18 cellular contexts compared by ENCODE assay signal in genomic region chrX:39605183-39605582, GRCh38.
"Had no signal": no experiment of that assay in that cellular context is flagged by ENCODE, and none has a peak within 500 bp of the region (broad histone marks: within the 10 kb centered on the region; RNA-seq: fewer than 3 reads in every experiment).

No MANE protein-coding gene starts in this region.

- H3K4me3 ChIP-seq: adrenal gland, cardiac muscle cell, dorsolateral prefrontal cortex, gastroesophageal sphincter, heart right ventricle, lung, pancreas had no signal

- H3K27me3 ChIP-seq: cardiac muscle cell, gastroesophageal sphincter had no signal

- H3K9me3 ChIP-seq: adrenal gland, gastroesophageal sphincter had no signal

- H3K4me1 ChIP-seq: adrenal gland, heart right ventricle, pancreas had no signal

- H3K36me3 ChIP-seq: adrenal gland, cardiac muscle cell, gastroesophageal sphincter, heart right ventricle, pancreas, WERI-Rb-1 had no signal

- H3K27ac ChIP-seq: adrenal gland, cardiac muscle cell, dorsolateral prefrontal cortex, gastroesophageal sphincter, heart right ventricle, pancreas, WERI-Rb-1 had no signal

- DNase-seq: activated CD4-positive, alpha-beta memory T cell treated with anti-CD3 and anti-CD28 coated beads, Interleukin-2, amount 10 ng/mL, durations not matched to agents 7 days and 5 days; activated effector memory CD4-positive, alpha-beta T cell treated with Interleukin-2 at 50 U/mL for 16 hours; activated naive CD4-positive, alpha-beta T cell treated with anti-CD3 and anti-CD28 coated beads, Interleukin-2, amount 50 U/mL, for 16 hours; activated T-cell treated with anti-CD3 and anti-CD28 coated beads, Interleukin-2, amount 50 U/mL, for 4 hours; adrenal gland; dorsolateral prefrontal cortex; erythroblast; heart right ventricle; left colon; midbrain; naive B cell; pancreas; stimulated activated CD4-positive, alpha-beta T cell treated with anti-CD3 and anti-CD28 coated beads, Interleukin-12 subunit alpha, Interleukin-12 subunit beta, amount 100 ng/mL, for 4 hours; WERI-Rb-1 had no signal

- ATAC-seq: activated T-cell treated with anti-CD3 and anti-CD28 coated beads, Interleukin-2, amount 50 U/mL, for 4 hours; gastroesophageal sphincter; heart right ventricle; left colon; pancreas; stimulated activated effector memory CD8-positive, alpha-beta T cell treated with anti-CD3 and anti-CD28 coated beads, Interleukin-12 subunit alpha, Interleukin-12 subunit beta, amount 100 ng/mL, for 72 hours had no signal
